In the genomic region with DNA sequence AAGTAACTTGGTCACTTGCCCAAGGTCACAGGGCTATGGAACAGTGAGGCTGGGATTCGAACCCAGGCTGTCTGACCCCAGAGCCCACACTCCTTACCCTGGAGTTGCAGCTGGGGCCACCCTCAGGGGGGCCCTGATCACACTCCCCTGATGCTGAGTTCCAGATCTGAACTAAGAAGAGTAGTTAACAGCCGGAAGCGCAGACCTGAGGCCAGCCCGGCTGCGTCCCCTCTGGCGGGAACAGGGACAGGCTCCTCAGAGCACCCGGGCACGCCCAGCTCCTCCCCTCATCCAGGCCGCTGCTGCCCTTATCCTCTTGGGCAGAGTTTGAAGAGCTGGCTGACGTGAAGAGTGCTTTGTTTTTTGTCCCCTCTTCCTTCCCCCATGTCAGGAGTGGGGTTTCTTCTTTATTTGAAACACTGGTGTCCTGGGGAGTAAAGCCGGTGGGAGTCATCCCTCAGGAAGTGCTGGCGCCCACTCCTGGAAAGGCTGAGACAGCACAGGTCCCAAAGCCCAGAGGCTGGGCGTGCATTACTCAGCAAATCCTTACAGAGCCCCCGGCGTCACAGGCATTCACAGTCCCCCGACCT, we compare ENCODE assay signal across 8 cellular contexts. TPM values are rescaled to one million over a fixed set of nuclear protein-coding genes. Genes with fewer than 3 reads are reported as not detected.
DNase-seq lines count a peak whose midpoint lies in the region; ATAC-seq and TF ChIP-seq lines count a peak whose summit lies in the region.

No MANE protein-coding gene starts in this region.

- no peaks in the 10 kb centered on the region for H3K27me3 ChIP-seq in fibroblast of lung (ENCODE audit: control insufficient read depth, insufficient read depth, low read length)

- H3K4me3 ChIP-seq in fibroblast of lung (replicated peaks in 1 of 4; ENCODE audit: control extremely low read depth in 1 of 4, insufficient read depth in 1 of 4, low read depth in 3 of 4, low read length in 4 of 4) = no peak overlapping the region

- DNase-seq in CD14-positive monocyte (ENCODE audit: low spot score) (no peak), NCI-H2196 treated with DMSO at 0.1 percent for 48 hours (lab: John Stamatoyannopoulos, UW; ENCODE audit: unreplicated experiment) (peak; percentile 39), fibroblast of lung (ENCODE audit: low read depth in 2 of 2) (peak; percentile 63 to 81)
- peak; percentile 80 for DNase-seq in activated CD4-positive, alpha-beta memory T cell treated with anti-CD3 and anti-CD28 coated beads for 36 hours
- peak in 2 of 10 donors; percentile 33 to 64 for DNase-seq in naive thymus-derived CD8-positive, alpha-beta T cell

- peak overlapping the region; percentile 65 to 67 for H3K4me3 Mint-ChIP-seq in CD14-positive monocyte
- H3K4me3 Mint-ChIP-seq in activated CD4-positive, alpha-beta memory T cell treated with anti-CD3 and anti-CD28 coated beads for 36 hours = peak overlapping the region; percentile 75
- H3K4me3 Mint-ChIP-seq in naive thymus-derived CD8-positive, alpha-beta T cell = peak overlapping the region; percentile 64 to 94 (median 87)

- H3K4me1 Mint-ChIP-seq in CD14-positive monocyte = peaks cover 81% of the 10 kb centered on the region
- H3K4me1 Mint-ChIP-seq in activated CD4-positive, alpha-beta memory T cell treated with anti-CD3 and anti-CD28 coated beads for 36 hours (ENCODE audit: low read depth) = peaks cover 82% of the 10 kb centered on the region
- peaks cover 42 to 80% (median 78%) of the 10 kb centered on the region in 4 donors for H3K4me1 Mint-ChIP-seq in naive thymus-derived CD8-positive, alpha-beta T cell

- H2AFZ ChIP-seq in fibroblast of lung (ENCODE audit: low read length) = peak overlapping the region; percentile 29

- H3K27me3 Mint-ChIP-seq in CD14-positive monocyte (ENCODE audit: low read depth in 3 of 3) = peaks cover 0 to 7% (median 0%) of the 10 kb centered on the region in 3 donors
- H3K27me3 Mint-ChIP-seq in activated CD4-positive, alpha-beta memory T cell treated with anti-CD3 and anti-CD28 coated beads for 36 hours = no peaks in the 10 kb centered on the region
- no peaks in the 10 kb centered on the region for H3K27me3 Mint-ChIP-seq in naive thymus-derived CD8-positive, alpha-beta T cell

- H3K79me2 ChIP-seq in fibroblast of lung (ENCODE audit: control insufficient read depth, insufficient read depth, low read length) = no peaks in the 10 kb centered on the region

- H3K9ac ChIP-seq in fibroblast of lung (ENCODE audit: insufficient read depth, low read length) = no peak overlapping the region

- peak; percentile 7 for TF ChIP-seq CTCF in CD14-positive monocyte (IDR thresholded peaks at IDR 0.05)
- TF ChIP-seq CTCF in fibroblast of lung (conservative IDR thresholded peaks at IDR 0.05 in 1 of 2, IDR thresholded peaks at IDR 0.05 in 1 of 2; ENCODE audit: low read depth in 1 of 2, low read length in 2 of 2) = peak; percentile 39 to 61

- H3K27ac ChIP-seq in fibroblast of lung (ENCODE audit: insufficient read depth, low read length) = no peak overlapping the region

- H3K36me3 ChIP-seq in fibroblast of lung (ENCODE audit: control insufficient read depth, insufficient read depth, low read length) = peaks cover 6% of the 10 kb centered on the region

- H3K27ac Mint-ChIP-seq in CD14-positive monocyte = peak overlapping the region; percentile 93 to 99 (median 96)
- H3K27ac Mint-ChIP-seq in activated CD4-positive, alpha-beta memory T cell treated with anti-CD3 and anti-CD28 coated beads for 36 hours = peak overlapping the region; percentile 97
- peak overlapping the region; percentile 96 to 99 (median 98) for H3K27ac Mint-ChIP-seq in naive thymus-derived CD8-positive, alpha-beta T cell

- peaks cover 0 to 2% (median 0%) of the 10 kb centered on the region in 7 donors for H3K9me3 Mint-ChIP-seq in CD14-positive monocyte
- H3K9me3 Mint-ChIP-seq in activated CD4-positive, alpha-beta memory T cell treated with anti-CD3 and anti-CD28 coated beads for 36 hours = no peaks in the 10 kb centered on the region
- H3K9me3 Mint-ChIP-seq in naive thymus-derived CD8-positive, alpha-beta T cell = no peaks in the 10 kb centered on the region

- no peaks in the 10 kb centered on the region for H3K9me3 ChIP-seq in fibroblast of lung (ENCODE audit: control insufficient read depth, insufficient read depth, low read depth, low read length)

- POLR2A ChIA-PET in activated CD4-positive, alpha-beta memory T cell treated with anti-CD3 and anti-CD28 coated beads for 36 hours (lab: Charles Lee) = interaction anchor here (1.4 to 13.2 kb wide), 9 partner anchors 8 to 146 kb away, joined by 3 to 507 read pairs (median 6); partner anchors contain the start of genes ATN1, C12orf57, EMG1 and PHB2
- POLR2A ChIA-PET in naive thymus-derived CD8-positive, alpha-beta T cell (lab: Charles Lee) = interaction anchor here (0.6 to 13.5 kb wide), 12 partner anchors 8 to 273 kb away, joined by 3 to 1315 read pairs (median 12); partner anchors contain the start of genes ATN1, C12orf57, CDCA3 and EMG1

- peaks cover 4% of the 10 kb centered on the region for H3K4me1 ChIP-seq in fibroblast of lung (ENCODE audit: control insufficient read depth, extremely low read depth, insufficient read depth, low read length)

- peaks cover 50 to 69% of the 10 kb centered on the region in 2 donors for H3K36me3 Mint-ChIP-seq in CD14-positive monocyte
- peaks cover 57% of the 10 kb centered on the region for H3K36me3 Mint-ChIP-seq in activated CD4-positive, alpha-beta memory T cell treated with anti-CD3 and anti-CD28 coated beads for 36 hours
- peaks cover 0 to 49% (median 29%) of the 10 kb centered on the region in 3 donors for H3K36me3 Mint-ChIP-seq in naive thymus-derived CD8-positive, alpha-beta T cell

- ATAC-seq in GM21717 (IDR thresholded peaks at IDR 0.05; ENCODE audit: unreplicated experiment) (peak; percentile 5), HG02763 (IDR thresholded peaks at IDR 0.05; ENCODE audit: unreplicated experiment) (no peak), GM21576 (IDR thresholded peaks at IDR 0.05; ENCODE audit: unreplicated experiment) (no peak)
- ATAC-seq in naive thymus-derived CD8-positive, alpha-beta T cell = peak; percentile 13 to 31

- CTCF ChIA-PET in activated CD4-positive, alpha-beta memory T cell treated with anti-CD3 and anti-CD28 coated beads for 36 hours (lab: Charles Lee) = interaction anchor here (1.0 to 13.5 kb wide), 11 partner anchors 8 to 109 kb away, joined by 3 to 586 read pairs (median 7); partner anchors contain the start of genes C12orf57, LPCAT3, PTPN6 and RNU7-1

- H4K20me1 ChIP-seq in fibroblast of lung (ENCODE audit: control insufficient read depth, extremely low read depth, insufficient read depth, low read length) = no peaks in the 10 kb centered on the region

- no peak overlapping the region for H3K4me2 ChIP-seq in fibroblast of lung (ENCODE audit: extremely low read depth, insufficient read depth, low read length)

- intact Hi-C loops in CD14-positive monocyte (cut with micrococcal nuclease) = loop anchor here (1.0 to 5.0 kb wide), 3 partner anchors 8 to 89 kb away; partner anchors contain the start of genes C12orf57 (in 1 of the 2) and SPSB2 (in 1 of the 2)
- intact Hi-C loops in activated CD4-positive, alpha-beta memory T cell treated with anti-CD3 and anti-CD28 coated beads for 36 hours (cut with micrococcal nuclease) = loop anchor here (1.0 to 5.0 kb wide), 7 partner anchors 8 to 1121 kb away; partner anchors contain the start of genes C12orf57, C1RL, ENO2 and NECAP1

RNA-seq across cellular contexts. Expression of gene PHB2, which starts 8.7 kb away (rescaled TPM):
- polyA plus RNA-seq in CD14-positive monocyte = 10 to 100 TPM; 90.6 to 91.9 TPM
- total RNA-seq in activated CD4-positive, alpha-beta memory T cell treated with anti-CD3 and anti-CD28 coated beads for 36 hours = 100 to 1,000 TPM; 334 to 346 TPM
- total RNA-seq in fibroblast of lung = 112 and 169 TPM in 2 replicates
- polyA plus RNA-seq in fibroblast of lung = 193 and 266 TPM in 2 replicates
- 142 and 185 TPM in 2 replicates for polyA plus RNA-seq in fibroblast of lung (2012)
- 131 and 149 TPM in 2 replicates for polyA minus RNA-seq in fibroblast of lung (ENCODE audit: low replicate concordance)
- 100 to 1,000 TPM; 159 to 173 TPM for total RNA-seq in naive thymus-derived CD8-positive, alpha-beta T cell
- 100 to 1,000 TPM in 2 of 3 donors, 10 to 100 TPM in 1; 97.0 to 115 (median 108) TPM for polyA plus RNA-seq in naive thymus-derived CD8-positive, alpha-beta T cell

RNA-seq across cellular contexts. Expression of gene EMG1, which starts 8.9 kb away (rescaled TPM):
- 10 to 100 TPM; 33.1 to 35.3 TPM for polyA plus RNA-seq in CD14-positive monocyte
- 10 to 100 TPM; 76.5 to 81.5 TPM for total RNA-seq in activated CD4-positive, alpha-beta memory T cell treated with anti-CD3 and anti-CD28 coated beads for 36 hours
- total RNA-seq in fibroblast of lung = 27.4 and 31.6 TPM in 2 replicates
- polyA plus RNA-seq in fibroblast of lung = 33.4 and 46.4 TPM in 2 replicates
- polyA plus RNA-seq in fibroblast of lung (2012) = 54.2 and 86.5 TPM in 2 replicates
- 14.1 and 35.4 TPM in 2 replicates for polyA minus RNA-seq in fibroblast of lung (ENCODE audit: low replicate concordance)
- total RNA-seq in naive thymus-derived CD8-positive, alpha-beta T cell = 10 to 100 TPM; 71.1 to 72.5 TPM
- 10 to 100 TPM; 59.7 to 66.4 (median 64.7) TPM for polyA plus RNA-seq in naive thymus-derived CD8-positive, alpha-beta T cell

RNA-seq across cellular contexts. Expression of gene PTPN6, which starts 10.6 kb away (rescaled TPM):
- polyA plus RNA-seq in CD14-positive monocyte (100 to 1,000 TPM; 449 to 562 TPM), fibroblast of lung (0.06 TPM in 1 of 2 replicates, not detected in the other)
- 100 to 1,000 TPM; 321 to 324 TPM for total RNA-seq in activated CD4-positive, alpha-beta memory T cell treated with anti-CD3 and anti-CD28 coated beads for 36 hours
- total RNA-seq in fibroblast of lung = 0.26 TPM in 1 of 2 replicates, not detected in the other
- not detected in 2 replicates for polyA plus RNA-seq in fibroblast of lung (2012)
- polyA minus RNA-seq in fibroblast of lung (ENCODE audit: low replicate concordance) = 0.79 TPM in 1 of 2 replicates, not detected in the other
- 100 to 1,000 TPM; 235 to 247 TPM for total RNA-seq in naive thymus-derived CD8-positive, alpha-beta T cell
- 100 to 1,000 TPM; 182 to 425 (median 260) TPM for polyA plus RNA-seq in naive thymus-derived CD8-positive, alpha-beta T cell

RNA-seq across cellular contexts. Expression of gene C12orf57, which starts 18.0 kb away (rescaled TPM):
- polyA plus RNA-seq in CD14-positive monocyte = 10 to 100 TPM; 19.1 to 24.2 TPM
- total RNA-seq in activated CD4-positive, alpha-beta memory T cell treated with anti-CD3 and anti-CD28 coated beads for 36 hours = 100 to 1,000 TPM; 257 to 272 TPM
- total RNA-seq in fibroblast of lung = 107 and 177 TPM in 2 replicates
- polyA plus RNA-seq in fibroblast of lung = 172 and 220 TPM in 2 replicates
- polyA plus RNA-seq in fibroblast of lung (2012) = 181 and 214 TPM in 2 replicates
- polyA minus RNA-seq in fibroblast of lung (ENCODE audit: low replicate concordance) = 60.1 and 67.8 TPM in 2 replicates
- total RNA-seq in naive thymus-derived CD8-positive, alpha-beta T cell = 100 to 1,000 TPM; 518 to 519 TPM
- polyA plus RNA-seq in naive thymus-derived CD8-positive, alpha-beta T cell = 100 to 1,000 TPM; 329 to 399 (median 366) TPM

RNA-seq across cellular contexts. Expression of gene RNU7-1, which starts 18.2 kb away (rescaled TPM):
- polyA plus RNA-seq in CD14-positive monocyte (not detected), fibroblast of lung (not detected in 2 replicates)
- not detected for total RNA-seq in activated CD4-positive, alpha-beta memory T cell treated with anti-CD3 and anti-CD28 coated beads for 36 hours
- not detected in 2 replicates for total RNA-seq in fibroblast of lung
- polyA plus RNA-seq in fibroblast of lung (2012) = not detected in 2 replicates
- polyA minus RNA-seq in fibroblast of lung (ENCODE audit: low replicate concordance) = not detected in 2 replicates
- not detected for total RNA-seq in naive thymus-derived CD8-positive, alpha-beta T cell
- not detected for polyA plus RNA-seq in naive thymus-derived CD8-positive, alpha-beta T cell

Comparison
In these comparisons a context has a peak if more than half of its experiments do, and no peak if none do; other contexts are left out.
1. ATAC-seq: peak in GM21717 (single experiment) and naive thymus-derived CD8-positive, alpha-beta T cell (2 of 2); none in HG02763 (single experiment) and GM21576 (single experiment).
2. RNA of gene PTPN6, which starts 10.6 kb away (total RNA-seq): 321 to 324 TPM in activated CD4-positive, alpha-beta memory T cell treated with anti-CD3 and anti-CD28 coated beads for 36 hours and 235 to 247 TPM in naive thymus-derived CD8-positive, alpha-beta T cell; 0.26 TPM in fibroblast of lung; every median in the first group is over 100 times any median in the second.
3. Peak in every context shown above with its lines, with median percentiles within 50 percentile points of each other: H3K27ac Mint-ChIP-seq and H3K4me3 Mint-ChIP-seq.